In the genomic region with DNA sequence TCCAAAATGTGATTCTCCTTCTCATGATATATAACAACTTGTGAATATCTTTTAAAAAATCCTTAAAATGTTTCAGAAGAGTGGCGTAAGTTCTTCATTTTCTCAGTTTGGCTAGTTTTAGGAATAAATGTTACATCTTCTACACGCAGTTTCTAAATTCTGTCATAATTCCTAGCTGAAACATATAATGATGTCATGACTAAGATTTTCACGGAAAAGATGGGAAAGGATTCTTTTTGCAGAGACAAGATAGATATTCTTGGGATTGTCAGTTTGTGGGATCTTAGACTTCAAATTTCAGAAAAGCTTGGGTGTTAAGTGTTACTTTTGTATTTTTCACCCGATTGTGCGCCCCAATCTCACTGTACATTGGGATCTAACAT, we compare ENCODE assay signal across 10 cellular contexts. TPM values are rescaled to one million over a fixed set of nuclear protein-coding genes. Genes with fewer than 3 reads are reported as not detected.
DNase-seq lines count a peak whose midpoint lies in the region; ATAC-seq, FAIRE-seq and TF ChIP-seq lines count a peak whose summit lies in the region.
"Had no signal": no experiment of that assay in that cellular context is flagged by ENCODE, and none has a peak within 500 bp of the region (broad histone marks: within the 10 kb centered on the region; RNA-seq: fewer than 3 reads in every experiment).

No MANE protein-coding gene starts in this region.

- intact Hi-C loops in thyroid gland (cut with DNase I), result no loop called here

- H3K27me3 ChIP-seq in mononuclear cell (ENCODE audit: insufficient read depth, low read length) (no peaks in the 10 kb centered on the region), thyroid gland (no peaks in the 10 kb centered on the region)

- DNase-seq in A549 (ENCODE audit: low read depth in 1 of 2, low spot score in 1 of 2), result no peak
- no peak for DNase-seq in HFF-Myc (ENCODE audit: extremely low read depth, low read depth)
- DNase-seq in choroid plexus epithelial cell (ENCODE audit: low read depth), result no peak
- DNase-seq in stimulated activated CD4-positive, alpha-beta T cell treated with anti-CD3 and anti-CD28 coated beads, Interleukin-2, amount 100 ng/mL, for 48 hours, result no peak
- DNase-seq in left lobe of liver (ENCODE audit: low spot score), result no peak
- no peak for DNase-seq in HuH-7.5 (ENCODE audit: low spot score)
- no peak for DNase-seq in thyroid gland
- DNase-seq: activated CD4-positive, CD25-positive, alpha-beta regulatory T cell; NCI-H2029 treated with DMSO at 0.1 percent for 48 hours had no signal

- no peak for ATAC-seq in A549
- ATAC-seq in left lobe of liver, result no peak

- FAIRE-seq in A549 (lab: Jason Lieb, UNC), result no peak

- TF ChIP-seq CTCF in A549 (IDR thresholded peaks at IDR 0.05) (no peak), HFF-Myc (IDR thresholded peaks at IDR 0.05; ENCODE audit: low read depth, low read length, missing control alignments) (no peak), choroid plexus epithelial cell (conservative IDR thresholded peaks at IDR 0.05; ENCODE audit: low read depth, low read length) (no peak), thyroid gland (IDR thresholded peaks at IDR 0.05) (no peak)

- H3K4me3 ChIP-seq in A549 (peak overlapping the region; percentile 76), HFF-Myc (replicated peaks; ENCODE audit: low read depth, low read length) (peak overlapping the region; percentile 89), choroid plexus epithelial cell (ENCODE audit: low read depth, low read length) (peak overlapping the region; percentile 81), mononuclear cell (ENCODE audit: low read length) (peak overlapping the region; percentile 97), thyroid gland (replicated peaks in 1 of 3) (peak overlapping the region in 1 of 3 donors; percentile 60)

- no peaks in the 10 kb centered on the region for H3K36me3 ChIP-seq in thyroid gland

- peaks cover 52% of the 10 kb centered on the region for H3K4me1 ChIP-seq in A549
- peaks cover 27% of the 10 kb centered on the region for H3K4me1 ChIP-seq in mononuclear cell (ENCODE audit: insufficient read depth, low read length)
- H3K4me1 ChIP-seq in thyroid gland, result peaks cover 15 to 23% of the 10 kb centered on the region in 2 donors

- no peak for TF ChIP-seq RAD21 in A549 (conservative IDR thresholded peaks at IDR 0.05 in 1 of 2, IDR thresholded peaks at IDR 0.05 in 1 of 2)

- WGBS in A549 (ENCODE audit: missing lambda C conversion rate), result 60% methylated on average over 5 of the region's 5 CpGs
- WGBS in thyroid gland, 2 donors, result 69 to 72% methylated on average over 5 of the region's 5 CpGs

- H3K9me3 ChIP-seq in A549, result no peaks in the 10 kb centered on the region
- H3K9me3 ChIP-seq in mononuclear cell (ENCODE audit: low read depth, low read length), result no peaks in the 10 kb centered on the region
- no peaks in the 10 kb centered on the region for H3K9me3 ChIP-seq in thyroid gland

- CTCF ChIA-PET in A549 (lab: Yijun Ruan, JAX), result interaction anchor here (0.9 to 1.2 kb wide), 2 partner anchors 15 to 392 kb away, joined by 3 to 5 read pairs; a partner anchor contains a TSS

- peak overlapping the region; percentile 71 for H3K4me2 ChIP-seq in A549

- H3K27ac ChIP-seq in A549, result no peak overlapping the region
- no peak overlapping the region for H3K27ac ChIP-seq in thyroid gland

- POLR2A ChIA-PET in A549 (lab: Yijun Ruan, JAX), result no interaction called here

- TF ChIP-seq POLR2A in A549 (IDR thresholded peaks at IDR 0.05; ENCODE audit: low read length) (no peak), thyroid gland (IDR thresholded peaks at IDR 0.05) (no peak)

- no peak for TF ChIP-seq EP300 in A549 (IDR thresholded peaks at IDR 0.05)

TF ChIP-seq in A549, 52 proteins besides CTCF, POLR2A, EP300 and RAD21:
- TF ChIP-seq SMC3 (IDR thresholded peaks at IDR 0.05) (no peak), MAFK (IDR thresholded peaks at IDR 0.05; ENCODE audit: partially characterized antibody) (no peak), NFE2L2 (conservative IDR thresholded peaks at IDR 0.05; ENCODE audit: low read length) (no peak), HOXA7 (CRISPR knock-in tag; IDR thresholded peaks at IDR 0.05) (no peak), FOSB (CRISPR knock-in tag; IDR thresholded peaks at IDR 0.05) (no peak), RARB (CRISPR knock-in tag; IDR thresholded peaks at IDR 0.05) (no peak), ZC3H11A (IDR thresholded peaks at IDR 0.05) (no peak)
- TF ChIP-seq, protein P1, sequence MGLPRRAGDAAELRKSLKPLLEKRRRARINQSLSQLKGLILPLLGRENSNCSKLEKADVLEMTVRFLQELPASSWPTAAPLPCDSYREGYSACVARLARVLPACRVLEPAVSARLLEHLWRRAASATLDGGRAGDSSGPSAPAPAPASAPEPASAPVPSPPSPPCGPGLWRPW (IDR thresholded peaks at IDR 0.05), result no peak
TF ChIP-seq in A549: peak in this region for 0.

RNA-seq across cellular contexts. Expression of a gene that starts 1.7 kb away (rescaled TPM):
- 31.1 and 33.0 TPM in 2 replicates for polyA plus RNA-seq in A549 (2011; rRNA removed)
- 11.2 and 12.9 TPM in 2 replicates for polyA plus RNA-seq in A549 (2012; cell fraction: cytosol; rRNA removed)
- 9.3 and 17.5 TPM in 2 replicates for polyA plus RNA-seq in A549 (2012; cell fraction: nucleus; rRNA removed)
- polyA plus RNA-seq in A549 (2017; fragmentation: RNase III; extraction: RNeasy Plus Mini Kit Qiagen cat#74134 plus additional on column Dnase treatment), result 43.6 to 48.9 TPM (median 47.0 TPM) in 3 replicates
- polyA minus RNA-seq in A549 (2011; rRNA and poly(A)+ RNA removed), result 12.2 and 17.2 TPM in 2 replicates
- 42.7 TPM for total RNA-seq in mononuclear cell
- 7.5 TPM for total RNA-seq in left lobe of liver
- total RNA-seq in thyroid gland, result 10 to 100 TPM; 25.5 to 46.0 (median 33.0) TPM

RNA-seq across cellular contexts. Expression of a gene that starts 55.8 kb away (rescaled TPM):
- polyA plus RNA-seq in A549 (2011; rRNA removed) (101 and 137 TPM in 2 replicates), A549 (2017; fragmentation: RNase III; extraction: RNeasy Plus Mini Kit Qiagen cat#74134 plus additional on column Dnase treatment) (39.6 to 45.3 TPM (median 39.7 TPM) in 3 replicates)
- polyA plus RNA-seq in A549 (2012; cell fraction: cytosol; rRNA removed), result 37.1 and 37.6 TPM in 2 replicates
- polyA plus RNA-seq in A549 (2012; cell fraction: nucleus; rRNA removed), result 11.2 and 16.6 TPM in 2 replicates
- 25.6 and 27.9 TPM in 2 replicates for polyA minus RNA-seq in A549 (2011; rRNA and poly(A)+ RNA removed)
- total RNA-seq in mononuclear cell (10.8 TPM), left lobe of liver (11.5 TPM), thyroid gland (10 to 100 TPM; 32.9 to 53.6 (median 36.9) TPM)
